ENCODE assay signal across 24 cellular contexts in the genomic region with DNA sequence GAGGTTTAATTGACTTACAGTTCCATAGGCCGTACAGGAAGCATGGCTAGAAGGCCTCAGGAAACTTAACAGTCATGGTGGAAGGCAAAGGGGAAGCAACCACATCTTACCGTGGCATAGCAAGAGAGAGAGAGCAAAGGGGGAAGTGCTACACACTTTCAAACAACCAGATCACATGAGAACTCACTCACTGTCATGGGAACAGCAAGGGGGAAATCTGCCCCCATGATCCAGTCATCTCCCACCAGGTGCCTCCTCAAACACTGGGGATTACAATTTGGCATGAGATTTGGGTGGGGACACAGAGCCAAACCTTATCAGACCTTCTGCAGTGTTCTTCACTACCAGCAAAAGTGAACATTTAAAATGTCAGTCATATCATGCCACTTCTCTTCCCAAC. TPM values are rescaled to one million over a fixed set of nuclear protein-coding genes. Genes with fewer than 3 reads are reported as not detected.
DNase-seq lines count a peak whose midpoint lies in the region; ATAC-seq and TF ChIP-seq lines count a peak whose summit lies in the region.
"Had no signal": no experiment of that assay in that cellular context is flagged by ENCODE, and none has a peak within 500 bp of the region (broad histone marks: within the 10 kb centered on the region; RNA-seq: fewer than 3 reads in every experiment).

No MANE protein-coding gene starts in this region.

- H3K4me3 Mint-ChIP-seq in natural killer cell (no peak overlapping the region), progenitor cell of endocrine pancreas (ENCODE audit: low read depth) (no peak overlapping the region)
- no peak overlapping the region for H3K4me3 Mint-ChIP-seq in natural killer cell treated with Interleukin-12 subunit alpha and Interleukin-12 subunit beta and Interleukin-15 and Interleukin-18, amount 100 ng/mL, for 72 hours
- no peak overlapping the region for H3K4me3 Mint-ChIP-seq in dendritic cell treated with granulocyte-macrophage colony-stimulating factor and Interleukin-4, amounts not matched to agents 40 ng/mL and 50 ng/mL, for 4 days
- no peak overlapping the region for H3K4me3 Mint-ChIP-seq in stimulated activated effector memory CD8-positive, alpha-beta T cell treated with anti-CD3 and anti-CD28 coated beads, Interleukin-12 subunit alpha, Interleukin-12 subunit beta, amount 100 ng/mL, for 72 hours
- H3K4me3 Mint-ChIP-seq: activated CD4-positive, alpha-beta memory T cell treated with anti-CD3 and anti-CD28 coated beads, Interleukin-2, amount 10 ng/mL, durations not matched to agents 7 days and 5 days; nephron had no signal

- intact Hi-C loops in natural killer cell (cut with micrococcal nuclease) = no loop called here
- intact Hi-C loops in dendritic cell treated with granulocyte-macrophage colony-stimulating factor and Interleukin-4, amounts not matched to agents 40 ng/mL and 50 ng/mL, for 4 days (cut with micrococcal nuclease) = no loop called here

- H3K27me3 Mint-ChIP-seq in natural killer cell (ENCODE audit: low read depth in 2 of 2) (no peaks in the 10 kb centered on the region), progenitor cell of endocrine pancreas (no peaks in the 10 kb centered on the region)
- no peaks in the 10 kb centered on the region for H3K27me3 Mint-ChIP-seq in natural killer cell treated with Interleukin-12 subunit alpha and Interleukin-12 subunit beta and Interleukin-15 and Interleukin-18, amount 100 ng/mL, for 72 hours
- no peaks in the 10 kb centered on the region for H3K27me3 Mint-ChIP-seq in dendritic cell treated with granulocyte-macrophage colony-stimulating factor and Interleukin-4, amounts not matched to agents 40 ng/mL and 50 ng/mL, for 4 days
- H3K27me3 Mint-ChIP-seq: activated CD4-positive, alpha-beta memory T cell treated with anti-CD3 and anti-CD28 coated beads, Interleukin-2, amount 10 ng/mL, durations not matched to agents 7 days and 5 days had no signal

- H3K4me1 Mint-ChIP-seq in natural killer cell (peaks cover 35 to 42% of the 10 kb centered on the region in 2 donors), progenitor cell of endocrine pancreas (ENCODE audit: low read depth) (no peaks in the 10 kb centered on the region)
- peaks cover 22 to 31% of the 10 kb centered on the region in 2 donors for H3K4me1 Mint-ChIP-seq in natural killer cell treated with Interleukin-12 subunit alpha and Interleukin-12 subunit beta and Interleukin-15 and Interleukin-18, amount 100 ng/mL, for 72 hours (ENCODE audit: low read depth in 2 of 2)
- H3K4me1 Mint-ChIP-seq in dendritic cell treated with granulocyte-macrophage colony-stimulating factor and Interleukin-4, amounts not matched to agents 40 ng/mL and 50 ng/mL, for 4 days (ENCODE audit: low read depth) = peaks cover 25% of the 10 kb centered on the region
- peaks cover 32% of the 10 kb centered on the region for H3K4me1 Mint-ChIP-seq in stimulated activated effector memory CD8-positive, alpha-beta T cell treated with anti-CD3 and anti-CD28 coated beads, Interleukin-12 subunit alpha, Interleukin-12 subunit beta, amount 100 ng/mL, for 72 hours
- H3K4me1 Mint-ChIP-seq: nephron had no signal

- H3K9me3 Mint-ChIP-seq in natural killer cell (no peaks in the 10 kb centered on the region), progenitor cell of endocrine pancreas (ENCODE audit: low read depth) (peaks cover 6% of the 10 kb centered on the region)
- peaks cover 4% of the 10 kb centered on the region for H3K9me3 Mint-ChIP-seq in natural killer cell treated with Interleukin-12 subunit alpha and Interleukin-12 subunit beta and Interleukin-15 and Interleukin-18, amount 100 ng/mL, for 72 hours
- peaks cover 25% of the 10 kb centered on the region for H3K9me3 Mint-ChIP-seq in dendritic cell treated with granulocyte-macrophage colony-stimulating factor and Interleukin-4, amounts not matched to agents 40 ng/mL and 50 ng/mL, for 4 days
- peaks cover 7% of the 10 kb centered on the region for H3K9me3 Mint-ChIP-seq in stimulated activated effector memory CD8-positive, alpha-beta T cell treated with anti-CD3 and anti-CD28 coated beads, Interleukin-12 subunit alpha, Interleukin-12 subunit beta, amount 100 ng/mL, for 72 hours
- H3K9me3 Mint-ChIP-seq: nephron had no signal

- DNase-seq in natural killer cell (no peak), OCI-M1 (lab: John Stamatoyannopoulos, UW) (peak; percentile 78), progenitor cell of endocrine pancreas (ENCODE audit: low spot score, unreplicated experiment) (no peak), occipital lobe (lab: John Stamatoyannopoulos, UW) (no peak)
- no peak for DNase-seq in natural killer cell treated with Interleukin-12 subunit alpha and Interleukin-12 subunit beta and Interleukin-15 and Interleukin-18, amount 100 ng/mL, for 72 hours (ENCODE audit: low spot score)
- DNase-seq in stimulated activated effector memory CD8-positive, alpha-beta T cell treated with anti-CD3 and anti-CD28 coated beads, Interleukin-12 subunit alpha, Interleukin-12 subunit beta, amount 100 ng/mL, for 72 hours (ENCODE audit: low spot score in 2 of 2) = no peak
- no peak for DNase-seq in stimulated activated CD4-positive, alpha-beta T cell treated with anti-CD3 and anti-CD28 coated beads, Interleukin-12 subunit alpha, Interleukin-12 subunit beta, amount 100 ng/mL, for 4 hours
- DNase-seq: activated CD4-positive, alpha-beta memory T cell treated with anti-CD3 and anti-CD28 coated beads, Interleukin-2, amount 10 ng/mL, durations not matched to agents 7 days and 5 days; amygdala; caudate nucleus; DMS79; gastrocnemius medialis; IMR-90; mesendoderm; NCI-H1092; NCI-H2081 treated with DMSO at 0.1 percent for 48 hours; NCI-H446 treated with DMSO at 0.1 percent for 48 hours; posterior cingulate gyrus; small intestine; stimulated activated CD4-positive, alpha-beta T cell treated with anti-CD3 and anti-CD28 coated beads, Interleukin-4, amount 100 ng/mL, for 24 hours had no signal

- H3K36me3 Mint-ChIP-seq in natural killer cell (peaks cover 11% of the 10 kb centered on the region), progenitor cell of endocrine pancreas (ENCODE audit: insufficient read depth) (peaks cover 25% of the 10 kb centered on the region)
- H3K36me3 Mint-ChIP-seq in natural killer cell treated with Interleukin-12 subunit alpha and Interleukin-12 subunit beta and Interleukin-15 and Interleukin-18, amount 100 ng/mL, for 72 hours = peaks cover 34% of the 10 kb centered on the region
- peaks cover 56% of the 10 kb centered on the region for H3K36me3 Mint-ChIP-seq in dendritic cell treated with granulocyte-macrophage colony-stimulating factor and Interleukin-4, amounts not matched to agents 40 ng/mL and 50 ng/mL, for 4 days (ENCODE audit: low read depth)
- H3K36me3 Mint-ChIP-seq in stimulated activated effector memory CD8-positive, alpha-beta T cell treated with anti-CD3 and anti-CD28 coated beads, Interleukin-12 subunit alpha, Interleukin-12 subunit beta, amount 100 ng/mL, for 72 hours = peaks cover 76% of the 10 kb centered on the region

- TF ChIP-seq CTCF in natural killer cell (IDR thresholded peaks at IDR 0.05) (no peak), progenitor cell of endocrine pancreas (IDR thresholded peaks at IDR 0.05; ENCODE audit: unreplicated experiment) (no peak)

- peak overlapping the region; percentile 22 to 38 for H3K27ac Mint-ChIP-seq in natural killer cell
- H3K27ac Mint-ChIP-seq in natural killer cell treated with Interleukin-12 subunit alpha and Interleukin-12 subunit beta and Interleukin-15 and Interleukin-18, amount 100 ng/mL, for 72 hours = peak overlapping the region in 1 of 2 donors; percentile 13
- H3K27ac Mint-ChIP-seq in dendritic cell treated with granulocyte-macrophage colony-stimulating factor and Interleukin-4, amounts not matched to agents 40 ng/mL and 50 ng/mL, for 4 days = peak overlapping the region; percentile 42
- no peak overlapping the region for H3K27ac Mint-ChIP-seq in progenitor cell of endocrine pancreas
- H3K27ac Mint-ChIP-seq in stimulated activated effector memory CD8-positive, alpha-beta T cell treated with anti-CD3 and anti-CD28 coated beads, Interleukin-12 subunit alpha, Interleukin-12 subunit beta, amount 100 ng/mL, for 72 hours = no peak overlapping the region
- H3K27ac Mint-ChIP-seq: activated CD4-positive, alpha-beta memory T cell treated with anti-CD3 and anti-CD28 coated beads, Interleukin-2, amount 10 ng/mL, durations not matched to agents 7 days and 5 days; nephron had no signal

- no peak for ATAC-seq in natural killer cell
- no peak for ATAC-seq in natural killer cell treated with Interleukin-12 subunit alpha and Interleukin-12 subunit beta and Interleukin-15 and Interleukin-18, amount 100 ng/mL, for 72 hours
- no peak for ATAC-seq in stimulated activated effector memory CD8-positive, alpha-beta T cell treated with anti-CD3 and anti-CD28 coated beads, Interleukin-12 subunit alpha, Interleukin-12 subunit beta, amount 100 ng/mL, for 72 hours
- ATAC-seq: esophagus mucosa, gastrocnemius medialis, HCT116 had no signal

RNA-seq across cellular contexts. Expression of a gene that starts 58.9 kb away (rescaled TPM):
- total RNA-seq in natural killer cell (100 to 1,000 TPM; 188 to 251 (median 197) TPM), progenitor cell of endocrine pancreas (43.3 and 49.1 TPM in 2 replicates), occipital lobe (160 TPM)
- 100 to 1,000 TPM; 154 to 159 TPM for total RNA-seq in natural killer cell treated with Interleukin-12 subunit alpha and Interleukin-12 subunit beta and Interleukin-15 and Interleukin-18, amount 100 ng/mL, for 72 hours

Comparison
In these comparisons a context has a peak if more than half of its experiments do, and no peak if none do; other contexts are left out.
1. H3K27ac Mint-ChIP-seq: peak in natural killer cell (2 of 2) and dendritic cell treated with granulocyte-macrophage colony-stimulating factor and Interleukin-4, amounts not matched to agents 40 ng/mL and 50 ng/mL, for 4 days (single experiment); none in progenitor cell of endocrine pancreas (single experiment) and stimulated activated effector memory CD8-positive, alpha-beta T cell treated with anti-CD3 and anti-CD28 coated beads, Interleukin-12 subunit alpha, Interleukin-12 subunit beta, amount 100 ng/mL, for 72 hours (single experiment).